In the genomic region with DNA sequence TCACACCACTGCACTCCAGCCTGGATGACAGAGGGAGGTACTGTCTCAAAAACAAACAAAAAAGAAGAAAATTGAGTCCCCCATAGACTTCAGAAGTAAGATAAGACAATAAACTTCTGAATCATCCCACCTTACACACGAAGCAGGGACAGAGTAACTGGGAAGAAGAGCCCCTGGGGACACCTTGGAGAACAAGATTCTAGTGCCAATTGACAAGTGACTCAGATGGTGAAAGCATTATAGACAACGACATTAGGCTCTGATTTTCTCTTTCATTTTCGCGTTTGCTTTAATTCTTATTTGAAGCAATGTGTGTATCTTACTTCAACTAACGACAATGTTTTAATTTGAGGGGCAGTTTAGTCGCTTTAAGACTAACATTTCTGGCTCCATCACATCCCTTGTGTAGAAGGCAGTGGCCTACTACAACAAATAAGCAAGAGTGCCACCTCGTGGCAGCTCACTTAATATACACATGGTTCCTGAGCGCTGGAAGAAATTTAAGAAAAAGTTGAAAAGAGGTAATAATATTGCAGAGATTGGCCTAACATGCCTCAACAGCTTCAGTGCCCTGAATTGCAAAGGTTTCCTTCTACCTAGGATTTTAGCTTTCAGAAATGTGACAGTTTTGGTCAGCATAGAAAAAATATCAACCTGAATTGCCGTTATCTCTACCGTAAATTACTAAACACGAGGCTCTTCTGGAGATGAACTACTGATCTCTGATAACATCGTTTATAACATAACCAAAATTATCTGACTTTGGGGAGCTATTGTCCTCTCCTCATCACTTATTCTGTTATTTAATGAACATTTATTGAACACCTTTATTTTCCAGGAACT, we compare ENCODE assay signal across 8 cellular contexts. TPM values are rescaled to one million over a fixed set of nuclear protein-coding genes. Genes with fewer than 3 reads are reported as not detected.
DNase-seq lines count a peak whose midpoint lies in the region; ATAC-seq and TF ChIP-seq lines count a peak whose summit lies in the region.

No MANE protein-coding gene starts in this region.

- peak; percentile 77 for TF ChIP-seq RAD21 in Ishikawa (IDR thresholded peaks at IDR 0.05; ENCODE audit: low read depth)

- WGBS in transverse colon (ENCODE audit: low coverage in 1 of 2), 2 donors: 34 to 35% methylated on average over 11 to 12 of the region's 12 CpGs

- H3K27ac Mint-ChIP-seq in activated T-cell treated with anti-CD3 and anti-CD28 coated beads, Interleukin-2, amount 50 U/mL, for 72 hours: no peak overlapping the region

- intact Hi-C loops in PC-9 (cut with micrococcal nuclease; ENCODE audit: unreplicated experiment): loop anchor here (2.0 to 5.0 kb wide), 2 partner anchors 688 to 731 kb away; no protein-coding TSS in a partner anchor
- intact Hi-C loops in transverse colon (cut with DNase I; ENCODE audit: low total_unique reads): no loop called here

- H3K4me3 Mint-ChIP-seq in activated T-cell treated with anti-CD3 and anti-CD28 coated beads, Interleukin-2, amount 50 U/mL, for 72 hours: no peak overlapping the region

- no peak overlapping the region for H3K4me2 ChIP-seq in PC-9

- H3F3A ChIP-seq in PC-9 (ENCODE audit: insufficient read depth, low read depth): no peaks in the 10 kb centered on the region

- TF ChIP-seq CTCF in PC-9 (conservative IDR thresholded peaks at IDR 0.05) (peak; percentile 83), fibroblast of the aortic adventitia (IDR thresholded peaks at IDR 0.05; ENCODE audit: insufficient read depth, low read length) (peak; percentile 62), transverse colon (IDR thresholded peaks at IDR 0.05) (peak; percentile 55 to 66 (median 57))

- peak; percentile 84 for ATAC-seq in GM21367 (IDR thresholded peaks at IDR 0.05; ENCODE audit: unreplicated experiment)
- ATAC-seq in activated T-cell treated with anti-CD3 and anti-CD28 coated beads, Interleukin-2, amount 50 U/mL, for 72 hours (replicated peaks in 1 of 2): peak; percentile 64 to 70

- H3K27ac ChIP-seq in PC-9: no peak overlapping the region
- no peak overlapping the region for H3K27ac ChIP-seq in transverse colon

- H3K27me3 ChIP-seq in PC-9 (ENCODE audit: insufficient read depth, low read depth) (peaks cover 42% of the 10 kb centered on the region), transverse colon (peaks cover 20% of the 10 kb centered on the region)

- no peaks in the 10 kb centered on the region for H4K20me1 ChIP-seq in PC-9 (ENCODE audit: insufficient read depth)

- no peaks in the 10 kb centered on the region for H3K9me3 ChIP-seq in PC-9 (ENCODE audit: insufficient read depth, low read depth)
- H3K9me3 ChIP-seq in transverse colon: no peaks in the 10 kb centered on the region

- no TSS peak for BruUV-seq in PC-9 (replicated peaks; lab: Mats Ljungman, UMichigan)

- H3K36me3 Mint-ChIP-seq in activated T-cell treated with anti-CD3 and anti-CD28 coated beads, Interleukin-2, amount 50 U/mL, for 72 hours (ENCODE audit: insufficient read depth in 2 of 2): no peaks in the 10 kb centered on the region

- H3K4me1 ChIP-seq in PC-9 (replicated peaks; ENCODE audit: insufficient read depth) (no peaks in the 10 kb centered on the region), transverse colon (no peaks in the 10 kb centered on the region)

- TF ChIP-seq EP300 in Ishikawa (IDR thresholded peaks at IDR 0.05; ENCODE audit: borderline replicate concordance) (no peak), transverse colon (IDR thresholded peaks at IDR 0.05; ENCODE audit: low read depth) (no peak)

- no peaks in the 10 kb centered on the region for H3K9me3 Mint-ChIP-seq in activated T-cell treated with anti-CD3 and anti-CD28 coated beads, Interleukin-2, amount 50 U/mL, for 72 hours

- POLR2A ChIA-PET in PC-9 (lab: Charles Lee; ENCODE audit: unreplicated experiment): interaction anchor here (0.7 kb wide), 1 partner anchor 37 kb away, joined by 6 read pairs; no protein-coding TSS in a partner anchor

- no peak for TF ChIP-seq POLR2A in transverse colon (IDR thresholded peaks at IDR 0.05)

- CTCF ChIA-PET in PC-9 (lab: Charles Lee): interaction anchor here (0.9 kb wide), 1 partner anchor 14 kb away, joined by 3 read pairs; no protein-coding TSS in a partner anchor

- no peaks in the 10 kb centered on the region for H3K79me2 ChIP-seq in PC-9 (ENCODE audit: low read depth)

- in situ Hi-C loops in transverse colon (cut with MboI; ENCODE audit: low pct_ligation_motif_present in 1 of 4, low pct_unique_long_range_greater_than_20kb in 1 of 4, low sequenced_read_pairs in 3 of 4): loop anchor here (10.0 to 25.0 kb wide), 5 partner anchors 311 to 1923 kb away; a partner anchor contains a TSS

- H3K9me2 ChIP-seq in PC-9 (ENCODE audit: insufficient read depth): no peaks in the 10 kb centered on the region

- H3K4me3 ChIP-seq in PC-9 (no peak overlapping the region), fibroblast of the aortic adventitia (ENCODE audit: low read depth, low read length) (no peak overlapping the region), transverse colon (no peak overlapping the region)

- peak; percentile 37 for DNase-seq in DMS 273 treated with DMSO at 0.1 percent for 48 hours (lab: John Stamatoyannopoulos, UW)
- peak; percentile 42 to 51 for DNase-seq in PC-9
- peak; percentile 62 to 63 for DNase-seq in activated T-cell treated with anti-CD3 and anti-CD28 coated beads, Interleukin-2, amount 50 U/mL, for 72 hours
- DNase-seq in fibroblast of the aortic adventitia (ENCODE audit: low read depth): peak; percentile 79
- DNase-seq in occipital lobe (lab: John Stamatoyannopoulos, UW): peak; percentile 17
- DNase-seq in transverse colon: peak; percentile 70

- peaks cover 48% of the 10 kb centered on the region for H3K27me3 Mint-ChIP-seq in activated T-cell treated with anti-CD3 and anti-CD28 coated beads, Interleukin-2, amount 50 U/mL, for 72 hours (ENCODE audit: low read depth)

- H2AFZ ChIP-seq in PC-9: no peak overlapping the region

- H3K36me3 ChIP-seq in PC-9 (ENCODE audit: low read depth) (no peaks in the 10 kb centered on the region), transverse colon (no peaks in the 10 kb centered on the region)

- no peaks in the 10 kb centered on the region for H3K4me1 Mint-ChIP-seq in activated T-cell treated with anti-CD3 and anti-CD28 coated beads, Interleukin-2, amount 50 U/mL, for 72 hours (ENCODE audit: low read depth)

TF ChIP-seq in Ishikawa, 13 proteins besides CTCF, POLR2A, EP300 and RAD21:
- TF ChIP-seq TAF1 (IDR thresholded peaks at IDR 0.05; ENCODE audit: low read depth): no peak
- no peak for TF ChIP-seq EGR1 (IDR thresholded peaks at IDR 0.05)
- TF ChIP-seq, protein P1, sequence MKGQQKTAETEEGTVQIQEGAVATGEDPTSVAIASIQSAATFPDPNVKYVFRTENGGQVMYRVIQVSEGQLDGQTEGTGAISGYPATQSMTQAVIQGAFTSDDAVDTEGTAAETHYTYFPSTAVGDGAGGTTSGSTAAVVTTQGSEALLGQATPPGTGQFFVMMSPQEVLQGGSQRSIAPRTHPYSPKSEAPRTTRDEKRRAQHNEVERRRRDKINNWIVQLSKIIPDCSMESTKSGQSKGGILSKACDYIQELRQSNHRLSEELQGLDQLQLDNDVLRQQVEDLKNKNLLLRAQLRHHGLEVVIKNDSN (IDR thresholded peaks at IDR 0.05): no peak
- TF ChIP-seq, protein P2, sequence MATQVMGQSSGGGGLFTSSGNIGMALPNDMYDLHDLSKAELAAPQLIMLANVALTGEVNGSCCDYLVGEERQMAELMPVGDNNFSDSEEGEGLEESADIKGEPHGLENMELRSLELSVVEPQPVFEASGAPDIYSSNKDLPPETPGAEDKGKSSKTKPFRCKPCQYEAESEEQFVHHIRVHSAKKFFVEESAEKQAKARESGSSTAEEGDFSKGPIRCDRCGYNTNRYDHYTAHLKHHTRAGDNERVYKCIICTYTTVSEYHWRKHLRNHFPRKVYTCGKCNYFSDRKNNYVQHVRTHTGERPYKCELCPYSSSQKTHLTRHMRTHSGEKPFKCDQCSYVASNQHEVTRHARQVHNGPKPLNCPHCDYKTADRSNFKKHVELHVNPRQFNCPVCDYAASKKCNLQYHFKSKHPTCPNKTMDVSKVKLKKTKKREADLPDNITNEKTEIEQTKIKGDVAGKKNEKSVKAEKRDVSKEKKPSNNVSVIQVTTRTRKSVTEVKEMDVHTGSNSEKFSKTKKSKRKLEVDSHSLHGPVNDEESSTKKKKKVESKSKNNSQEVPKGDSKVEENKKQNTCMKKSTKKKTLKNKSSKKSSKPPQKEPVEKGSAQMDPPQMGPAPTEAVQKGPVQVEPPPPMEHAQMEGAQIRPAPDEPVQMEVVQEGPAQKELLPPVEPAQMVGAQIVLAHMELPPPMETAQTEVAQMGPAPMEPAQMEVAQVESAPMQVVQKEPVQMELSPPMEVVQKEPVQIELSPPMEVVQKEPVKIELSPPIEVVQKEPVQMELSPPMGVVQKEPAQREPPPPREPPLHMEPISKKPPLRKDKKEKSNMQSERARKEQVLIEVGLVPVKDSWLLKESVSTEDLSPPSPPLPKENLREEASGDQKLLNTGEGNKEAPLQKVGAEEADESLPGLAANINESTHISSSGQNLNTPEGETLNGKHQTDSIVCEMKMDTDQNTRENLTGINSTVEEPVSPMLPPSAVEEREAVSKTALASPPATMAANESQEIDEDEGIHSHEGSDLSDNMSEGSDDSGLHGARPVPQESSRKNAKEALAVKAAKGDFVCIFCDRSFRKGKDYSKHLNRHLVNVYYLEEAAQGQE (IDR thresholded peaks at IDR 0.05; ENCODE audit: low read depth): no peak
- no peak for TF ChIP-seq FOXM1 (IDR thresholded peaks at IDR 0.05; ENCODE audit: borderline replicate concordance, low read depth)
- no peak for TF ChIP-seq CEBPB (IDR thresholded peaks at IDR 0.05)
TF ChIP-seq in Ishikawa: peak in this region for 0.

RNA-seq across cellular contexts. Expression of a gene that starts 36.7 kb away (rescaled TPM):
- total RNA-seq in PC-9 (2021) (173 and 199 TPM in 2 replicates), fibroblast of the aortic adventitia (ENCODE audit: low replicate concordance) (38.4 and 154 TPM in 2 replicates), occipital lobe (31.8 TPM), transverse colon (10 to 100 TPM in 2 of 4 donors, 1 to 10 TPM in 2; 4.9 to 38.6 (median 18.3) TPM)
- 100 to 1,000 TPM; 338 to 383 TPM for total RNA-seq in activated T-cell treated with anti-CD3 and anti-CD28 coated beads, Interleukin-2, amount 50 U/mL, for 72 hours

Comparison
In these comparisons a context has a peak if more than half of its experiments do, and no peak if none do; other contexts are left out.
1. DNase-seq: peak in every context shown above with its lines; median percentile 79 in fibroblast of the aortic adventitia; 70 in transverse colon; 62 in activated T-cell treated with anti-CD3 and anti-CD28 coated beads, Interleukin-2, amount 50 U/mL, for 72 hours; 46 in PC-9; 37 in DMS 273 treated with DMSO at 0.1 percent for 48 hours; 17 in occipital lobe.